Comparison of ENCODE assay signal across 20 cellular contexts in the genomic region with DNA sequence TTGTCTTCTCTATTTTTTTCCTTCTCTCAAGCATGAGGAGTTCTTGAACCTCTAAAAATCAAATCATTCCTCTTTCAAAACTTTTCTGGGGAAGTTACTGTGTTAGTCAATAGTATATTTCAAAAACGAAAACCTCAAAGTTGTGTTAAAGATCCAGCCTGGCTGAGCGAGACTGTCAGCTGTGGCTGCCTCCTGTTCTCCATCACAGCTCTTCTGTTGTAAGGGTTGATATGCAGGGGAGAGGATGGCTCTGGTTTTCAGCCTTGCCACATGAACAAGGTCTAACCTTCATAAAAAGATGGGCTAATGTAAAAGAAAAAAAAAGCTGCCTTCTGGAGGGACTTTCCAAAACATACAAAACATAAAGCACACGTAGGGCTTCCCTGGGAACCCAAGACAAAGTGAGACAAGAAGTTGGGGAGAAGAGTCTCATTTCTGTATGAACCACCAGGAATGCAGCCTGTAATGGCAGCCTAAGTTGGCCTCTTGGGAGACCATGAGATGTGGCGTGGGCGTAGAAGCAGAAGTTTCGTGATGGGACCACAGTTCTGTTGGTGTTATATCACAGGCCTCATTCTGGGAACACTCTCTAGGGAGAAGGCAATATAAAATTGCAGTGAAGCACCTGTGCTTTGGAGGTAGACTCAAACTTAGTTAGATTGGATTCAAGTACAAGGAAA.
DNase-seq lines count a peak whose midpoint lies in the region; ATAC-seq and TF ChIP-seq lines count a peak whose summit lies in the region.
"Had no signal": no experiment of that assay in that cellular context is flagged by ENCODE, and none has a peak within 500 bp of the region (broad histone marks: within the 10 kb centered on the region; RNA-seq: fewer than 3 reads in every experiment).

No MANE protein-coding gene starts in this region.

- 88% methylated on average over 6 of the region's 6 CpGs for WGBS in smooth muscle cell (ENCODE audit: low lambda C conversion rate)

- H3K4me1 ChIP-seq in left ventricle myocardium inferior: peaks cover 87% of the 10 kb centered on the region
- H3K4me1 ChIP-seq in upper lobe of right lung: peaks cover 4% of the 10 kb centered on the region
- H3K4me1 ChIP-seq in smooth muscle cell (ENCODE audit: low read depth): no peaks in the 10 kb centered on the region
- H3K4me1 ChIP-seq: A549 had no signal

- ATAC-seq in left cardiac atrium: no peak
- peak; percentile 56 for ATAC-seq in HG03039 (IDR thresholded peaks at IDR 0.05; ENCODE audit: unreplicated experiment)
- peak; percentile 48 for ATAC-seq in upper lobe of right lung
- ATAC-seq in HG02763 (IDR thresholded peaks at IDR 0.05; ENCODE audit: unreplicated experiment): no peak
- ATAC-seq: A549, GM23338 had no signal

- H2AFZ ChIP-seq in smooth muscle cell (ENCODE audit: low read depth): no peak overlapping the region
- H2AFZ ChIP-seq: GM23338 had no signal

- H3K9ac ChIP-seq in smooth muscle cell (ENCODE audit: low read depth): no peak overlapping the region
- H3K9ac ChIP-seq: BLaER1 treated with 17β-estradiol and CSF1 and Interleukin-3, amounts not matched to agents 10 nM and 100 nM; SK-N-SH had no signal

- TF ChIP-seq CTCF in left ventricle myocardium inferior (IDR thresholded peaks at IDR 0.05; ENCODE audit: borderline replicate concordance) (no peak), upper lobe of right lung (IDR thresholded peaks at IDR 0.05) (no peak), smooth muscle cell (IDR thresholded peaks at IDR 0.05; ENCODE audit: borderline replicate concordance, insufficient read depth, poor library complexity, severe bottlenecking) (no peak)

- H3F3A ChIP-seq in smooth muscle cell (ENCODE audit: low read depth): no peaks in the 10 kb centered on the region

- H3K4me3 ChIP-seq in left ventricle myocardium inferior (no peak overlapping the region), upper lobe of right lung (no peak overlapping the region), smooth muscle cell (no peak overlapping the region)
- H3K4me3 ChIP-seq: A549; BLaER1 treated with 17β-estradiol and CSF1 and Interleukin-3, amounts not matched to agents 10 nM and 100 nM; GM23338 had no signal

- no peaks in the 10 kb centered on the region for H3K36me3 ChIP-seq in left ventricle myocardium inferior
- H3K36me3 ChIP-seq in upper lobe of right lung: no peaks in the 10 kb centered on the region
- H3K36me3 ChIP-seq in smooth muscle cell (ENCODE audit: low read depth): no peaks in the 10 kb centered on the region
- H3K36me3 ChIP-seq: BLaER1 treated with 17β-estradiol and CSF1 and Interleukin-3, amounts not matched to agents 10 nM and 100 nM had no signal

- H3K4me2 ChIP-seq in smooth muscle cell: no peak overlapping the region
- H3K4me2 ChIP-seq: A549, GM23338, SK-N-SH had no signal

- intact Hi-C loops in left ventricle myocardium inferior (cut with micrococcal nuclease) (no loop called here), left cardiac atrium (cut with DNase I) (no loop called here), upper lobe of right lung (cut with DNase I) (no loop called here)

- H4K20me1 ChIP-seq in smooth muscle cell (ENCODE audit: low read depth): no peaks in the 10 kb centered on the region
- H4K20me1 ChIP-seq: BLaER1 treated with 17β-estradiol and CSF1 and Interleukin-3, amounts not matched to agents 10 nM and 100 nM had no signal

- H3K27me3 ChIP-seq in left ventricle myocardium inferior (ENCODE audit: low read depth) (no peaks in the 10 kb centered on the region), upper lobe of right lung (no peaks in the 10 kb centered on the region), smooth muscle cell (ENCODE audit: low read depth) (no peaks in the 10 kb centered on the region)
- H3K27me3 ChIP-seq: BLaER1 treated with 17β-estradiol and CSF1 and Interleukin-3, amounts not matched to agents 10 nM and 100 nM had no signal

- no peak for DNase-seq in left ventricle myocardium inferior
- DNase-seq in left cardiac atrium: no peak
- DNase-seq in SKM-1 (lab: John Stamatoyannopoulos, UW; ENCODE audit: unreplicated experiment): peak; percentile 59
- DNase-seq in upper lobe of right lung: no peak
- DNase-seq in smooth muscle cell (lab: John Stamatoyannopoulos, UW; ENCODE audit: unreplicated experiment): no peak
- no peak for DNase-seq in NCI-H2227 (lab: John Stamatoyannopoulos, UW; ENCODE audit: unreplicated experiment)
- DNase-seq: CD8-positive, alpha-beta memory T cell; GF-D8; NCI-H1417; NCI-H1930; NCI-H2171; NCI-H748 treated with DMSO at 0.1 percent for 48 hours; SHP77; SK-N-SH had no signal

- H3K9me3 ChIP-seq in left ventricle myocardium inferior (replicated peaks) (no peaks in the 10 kb centered on the region), upper lobe of right lung (no peaks in the 10 kb centered on the region), smooth muscle cell (replicated peaks; ENCODE audit: low read depth) (no peaks in the 10 kb centered on the region)
- H3K9me3 ChIP-seq: A549; BLaER1 treated with 17β-estradiol and CSF1 and Interleukin-3, amounts not matched to agents 10 nM and 100 nM; SK-N-SH had no signal

- H3K27ac ChIP-seq in left ventricle myocardium inferior (replicated peaks): peak overlapping the region; percentile 71
- no peak overlapping the region for H3K27ac ChIP-seq in upper lobe of right lung
- no peak overlapping the region for H3K27ac ChIP-seq in smooth muscle cell (ENCODE audit: low read depth)
- H3K27ac ChIP-seq: A549; BLaER1 treated with 17β-estradiol and CSF1 and Interleukin-3, amounts not matched to agents 10 nM and 100 nM; HL-60 had no signal

- H3K79me2 ChIP-seq in smooth muscle cell (ENCODE audit: low read depth): no peaks in the 10 kb centered on the region

Comparison
In these comparisons a context has a peak if more than half of its experiments do, and no peak if none do; other contexts are left out.
1. ATAC-seq: peak in HG03039 (single experiment) and upper lobe of right lung (single experiment); none in left cardiac atrium (0 of 2) and HG02763 (single experiment).